ENCODE assay signal across 39 cellular contexts in the genomic region with DNA sequence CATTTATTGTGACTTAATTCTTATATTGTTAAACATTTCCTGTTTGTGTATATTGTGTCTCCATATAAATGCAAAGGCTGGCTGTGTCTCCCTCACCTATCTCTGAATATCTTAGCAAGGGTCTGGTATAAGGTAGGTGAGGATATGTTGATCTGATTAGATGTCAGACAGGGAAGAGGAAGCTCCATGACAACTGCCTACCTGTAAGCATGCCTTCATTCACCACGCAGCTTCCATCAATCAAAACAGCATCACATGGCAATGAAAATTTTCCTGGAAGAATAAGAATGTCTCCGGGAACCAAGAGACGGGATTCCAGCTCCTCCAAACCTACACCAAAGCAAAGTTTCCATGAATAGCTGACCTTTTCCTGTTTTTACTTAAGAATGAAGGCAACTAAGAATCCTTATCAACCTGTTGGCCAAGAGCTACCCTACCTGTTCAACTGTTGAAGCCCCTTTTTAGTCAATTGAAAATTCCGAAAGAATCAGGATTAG. TPM values are rescaled to one million over a fixed set of nuclear protein-coding genes. Genes with fewer than 3 reads are reported as not detected.
"Had no signal": no experiment of that assay in that cellular context is flagged by ENCODE, and none has a peak within 500 bp of the region (broad histone marks: within the 10 kb centered on the region; RNA-seq: fewer than 3 reads in every experiment).

No MANE protein-coding gene starts in this region.

- H3K4me3 ChIP-seq: MG63 had no signal

- H3K9ac ChIP-seq: KMS-11 had no signal

- H3K27ac ChIP-seq: KMS-11 had no signal

- H3K36me3 ChIP-seq: MG63 had no signal

- H3K4me2 ChIP-seq: KMS-11 had no signal

- DNase-seq: Karpas-422, Kasumi-1, KG1, MG63, MM.1S, MV-4-11, NCI-H1048, NCI-H1092, NCI-H1092 treated with DMSO at 0.1 percent for 48 hours, NCI-H1105, NCI-H1105 treated with DMSO at 0.1 percent for 48 hours, NCI-H1417 treated with DMSO at 0.1 percent for 48 hours, NCI-H1436, NCI-H1436 treated with DMSO at 0.1 percent for 48 hours, NCI-H146, NCI-H1694, NCI-H1694 treated with DMSO at 0.1 percent for 48 hours, NCI-H187, NCI-H187 treated with DMSO at 0.1 percent for 48 hours, NCI-H1930, NCI-H2029, NCI-H2029 treated with DMSO at 0.1 percent for 48 hours, NCI-H2081, NCI-H2081 treated with DMSO at 0.1 percent for 48 hours, NCI-H2107, NCI-H2171, NCI-H2171 treated with DMSO at 0.1 percent for 48 hours, NCI-H2227 treated with DMSO at 0.1 percent for 48 hours, NCI-H226, NCI-H345, NCI-H446, NCI-H446 treated with DMSO at 0.1 percent for 48 hours, NCI-H510A, NCI-H510A treated with DMSO at 0.1 percent for 48 hours had no signal

- H3K9me3 ChIP-seq: MG63 had no signal

RNA-seq across cellular contexts. Expression of a gene that starts 34.8 kb away (rescaled TPM):
- total RNA-seq: LHCN-M2, M059J, MCF 10A, NCI-H460 had no signal
